Comparison of ENCODE assay signal across 2 cellular contexts in the genomic region with DNA sequence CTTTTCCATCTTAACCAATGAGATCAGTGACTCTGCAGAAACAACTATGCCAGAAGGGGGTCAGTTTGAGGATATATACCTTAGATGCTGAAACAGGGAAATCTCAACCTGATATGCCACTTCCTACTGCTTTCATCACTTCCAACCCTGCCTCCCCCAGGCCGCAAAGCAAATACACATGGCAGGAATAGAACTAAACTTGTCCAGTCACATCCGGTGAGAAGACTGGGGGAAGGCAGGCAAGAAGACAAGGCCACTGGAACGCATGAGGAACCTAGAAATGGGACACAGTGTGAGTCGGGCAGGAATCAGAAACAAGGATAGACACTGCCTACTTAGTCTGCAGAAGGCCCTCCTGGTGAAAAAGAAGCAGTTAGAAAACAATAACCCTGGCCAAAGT.
TF ChIP-seq lines count a peak whose summit lies in the region.

No MANE protein-coding gene starts in this region.

TF ChIP-seq in K562, 482 proteins besides CTCF, POLR2A, EP300 and RAD21 (continued from another document and continues in another):
- no peak for TF ChIP-seq CBX8 (IDR thresholded peaks at IDR 0.05; ENCODE audit: borderline replicate concordance, extremely low read depth, low read depth, low read length, poor library complexity, severe bottlenecking)
- TF ChIP-seq, protein P1, sequence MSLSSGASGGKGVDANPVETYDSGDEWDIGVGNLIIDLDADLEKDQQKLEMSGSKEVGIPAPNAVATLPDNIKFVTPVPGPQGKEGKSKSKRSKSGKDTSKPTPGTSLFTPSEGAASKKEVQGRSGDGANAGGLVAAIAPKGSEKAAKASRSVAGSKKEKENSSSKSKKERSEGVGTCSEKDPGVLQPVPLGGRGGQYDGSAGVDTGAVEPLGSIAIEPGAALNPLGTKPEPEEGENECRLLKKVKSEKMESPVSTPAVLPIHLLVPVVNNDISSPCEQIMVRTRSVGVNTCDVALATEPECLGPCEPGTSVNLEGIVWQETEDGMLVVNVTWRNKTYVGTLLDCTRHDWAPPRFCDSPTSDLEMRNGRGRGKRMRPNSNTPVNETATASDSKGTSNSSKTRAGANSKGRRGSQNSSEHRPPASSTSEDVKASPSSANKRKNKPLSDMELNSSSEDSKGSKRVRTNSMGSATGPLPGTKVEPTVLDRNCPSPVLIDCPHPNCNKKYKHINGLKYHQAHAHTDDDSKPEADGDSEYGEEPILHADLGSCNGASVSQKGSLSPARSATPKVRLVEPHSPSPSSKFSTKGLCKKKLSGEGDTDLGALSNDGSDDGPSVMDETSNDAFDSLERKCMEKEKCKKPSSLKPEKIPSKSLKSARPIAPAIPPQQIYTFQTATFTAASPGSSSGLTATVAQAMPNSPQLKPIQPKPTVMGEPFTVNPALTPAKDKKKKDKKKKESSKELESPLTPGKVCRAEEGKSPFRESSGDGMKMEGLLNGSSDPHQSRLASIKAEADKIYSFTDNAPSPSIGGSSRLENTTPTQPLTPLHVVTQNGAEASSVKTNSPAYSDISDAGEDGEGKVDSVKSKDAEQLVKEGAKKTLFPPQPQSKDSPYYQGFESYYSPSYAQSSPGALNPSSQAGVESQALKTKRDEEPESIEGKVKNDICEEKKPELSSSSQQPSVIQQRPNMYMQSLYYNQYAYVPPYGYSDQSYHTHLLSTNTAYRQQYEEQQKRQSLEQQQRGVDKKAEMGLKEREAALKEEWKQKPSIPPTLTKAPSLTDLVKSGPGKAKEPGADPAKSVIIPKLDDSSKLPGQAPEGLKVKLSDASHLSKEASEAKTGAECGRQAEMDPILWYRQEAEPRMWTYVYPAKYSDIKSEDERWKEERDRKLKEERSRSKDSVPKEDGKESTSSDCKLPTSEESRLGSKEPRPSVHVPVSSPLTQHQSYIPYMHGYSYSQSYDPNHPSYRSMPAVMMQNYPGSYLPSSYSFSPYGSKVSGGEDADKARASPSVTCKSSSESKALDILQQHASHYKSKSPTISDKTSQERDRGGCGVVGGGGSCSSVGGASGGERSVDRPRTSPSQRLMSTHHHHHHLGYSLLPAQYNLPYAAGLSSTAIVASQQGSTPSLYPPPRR (CRISPR knock-in tag; IDR thresholded peaks at IDR 0.05; ENCODE audit: borderline replicate concordance): no peak
- TF ChIP-seq MCM7 (IDR thresholded peaks at IDR 0.05): no peak
- peak; percentile 71 for TF ChIP-seq ETV1 (tag; conservative IDR thresholded peaks at IDR 0.05; ENCODE audit: low read depth)
- no peak for TF ChIP-seq ZKSCAN1 (IDR thresholded peaks at IDR 0.05; ENCODE audit: low read depth, low read length)
- no peak for TF ChIP-seq MXI1 (IDR thresholded peaks at IDR 0.05; ENCODE audit: low read depth, low read length)
- TF ChIP-seq U2AF1 (optimal IDR thresholded peaks at IDR 0.05; ENCODE audit: low read depth, low read length): no peak
- TF ChIP-seq, protein P2, sequence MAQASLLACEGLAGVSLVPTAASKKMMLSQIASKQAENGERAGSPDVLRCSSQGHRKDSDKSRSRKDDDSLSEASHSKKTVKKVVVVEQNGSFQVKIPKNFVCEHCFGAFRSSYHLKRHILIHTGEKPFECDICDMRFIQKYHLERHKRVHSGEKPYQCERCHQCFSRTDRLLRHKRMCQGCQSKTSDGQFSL (CRISPR knock-in tag; IDR thresholded peaks at IDR 0.05): no peak
- TF ChIP-seq, protein P2 (tag; IDR thresholded peaks at IDR 0.05): no peak
- TF ChIP-seq ETV6 (IDR thresholded peaks at IDR 0.05; ENCODE audit: borderline replicate concordance in 1 of 2, low read depth in 2 of 2, low read length in 1 of 2): 0 out of 4 replicates have a peak, but pooled peaks of 1 of the 2 experiments have one; percentile 28
- TF ChIP-seq ETV6 (CRISPR knock-in tag; IDR thresholded peaks at IDR 0.05; ENCODE audit: borderline replicate concordance): no peak
- no peak for TF ChIP-seq FUS (optimal IDR thresholded peaks at IDR 0.05; ENCODE audit: low read depth, low read length)
- TF ChIP-seq ZNF165 (CRISPR knock-in tag; IDR thresholded peaks at IDR 0.05; ENCODE audit: borderline replicate concordance): no peak

TF ChIP-seq in HepG2, 621 proteins besides CTCF, POLR2A, EP300 and RAD21 (continued from another document):
- TF ChIP-seq ZFP1 (CRISPR knock-in tag; IDR thresholded peaks at IDR 0.05): no peak
- TF ChIP-seq MTA3 (CRISPR knock-in tag; IDR thresholded peaks at IDR 0.05): no peak
- no peak for TF ChIP-seq ZNF83 (CRISPR knock-in tag; IDR thresholded peaks at IDR 0.05; ENCODE audit: borderline replicate concordance)
- no peak for TF ChIP-seq ZBTB42 (CRISPR knock-in tag; IDR thresholded peaks at IDR 0.05)
- no peak for TF ChIP-seq SMAD9 (CRISPR knock-in tag; IDR thresholded peaks at IDR 0.05)
- no peak for TF ChIP-seq FIP1L1 (IDR thresholded peaks at IDR 0.05; ENCODE audit: borderline replicate concordance, insufficient read depth, low read depth, low read length)
- no peak for TF ChIP-seq ZC3H13 (CRISPR knock-in tag; IDR thresholded peaks at IDR 0.05)
- TF ChIP-seq, protein P3, sequence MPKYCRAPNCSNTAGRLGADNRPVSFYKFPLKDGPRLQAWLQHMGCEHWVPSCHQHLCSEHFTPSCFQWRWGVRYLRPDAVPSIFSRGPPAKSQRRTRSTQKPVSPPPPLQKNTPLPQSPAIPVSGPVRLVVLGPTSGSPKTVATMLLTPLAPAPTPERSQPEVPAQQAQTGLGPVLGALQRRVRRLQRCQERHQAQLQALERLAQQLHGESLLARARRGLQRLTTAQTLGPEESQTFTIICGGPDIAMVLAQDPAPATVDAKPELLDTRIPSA (CRISPR knock-in tag; IDR thresholded peaks at IDR 0.05; ENCODE audit: borderline replicate concordance): no peak
- TF ChIP-seq ASH2L (IDR thresholded peaks at IDR 0.05; ENCODE audit: insufficient read length, low read depth, low read length): no peak
- no peak for TF ChIP-seq ZNF234 (CRISPR knock-in tag; conservative IDR thresholded peaks at IDR 0.05)
